12 cellular contexts compared by ENCODE assay signal in the genomic region with DNA sequence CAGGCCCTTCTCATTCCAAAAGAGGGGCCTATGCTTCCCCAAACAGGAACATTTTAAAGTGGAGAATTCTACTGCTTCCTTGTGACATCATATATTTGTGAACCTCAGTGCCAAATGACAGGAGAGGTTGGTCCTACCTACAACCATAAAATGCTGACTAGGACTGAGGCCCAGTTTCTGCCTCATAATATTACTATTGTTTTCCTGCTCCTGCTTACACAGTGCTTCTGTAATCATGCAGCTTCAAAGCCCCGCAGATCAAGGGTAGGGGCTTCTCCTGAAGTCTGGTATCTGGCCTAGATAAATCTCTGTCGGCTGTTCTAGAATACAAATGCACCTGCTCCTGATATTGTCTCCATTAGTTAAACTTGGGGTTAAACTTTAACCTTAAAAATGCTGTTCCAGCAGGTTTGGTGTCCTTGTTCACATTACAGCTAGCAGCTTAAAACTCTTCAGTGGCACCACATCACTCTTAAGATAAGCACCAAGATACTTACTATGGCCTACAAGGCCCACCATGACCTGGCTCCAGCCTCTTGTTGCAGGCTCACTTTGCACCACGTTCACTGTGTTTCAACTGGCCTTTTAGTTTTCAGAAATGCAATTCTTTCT.
"Had no signal": no experiment of that assay in that cellular context is flagged by ENCODE, and none has a peak within 500 bp of the region (broad histone marks: within the 10 kb centered on the region; RNA-seq: fewer than 3 reads in every experiment).

No MANE protein-coding gene starts in this region.

- ATAC-seq: activated CD8-positive, alpha-beta T cell treated with anti-CD3 and anti-CD28 coated beads for 36 hours; activated T-cell treated with anti-CD3 and anti-CD28 coated beads, Interleukin-2, amount 50 U/mL, for 72 hours; foreskin keratinocyte; natural killer cell; stimulated activated naive CD8-positive, alpha-beta T cell treated with anti-CD3 and anti-CD28 coated beads, Interleukin-15, Interleukin-2, amounts not matched to agents 100 U/mL and 50 U/mL, for 24 hours had no signal

- H3K27ac ChIP-seq: foreskin keratinocyte, suprapubic skin had no signal

- H3K27me3 ChIP-seq: foreskin keratinocyte, suprapubic skin had no signal

- H3K4me3 ChIP-seq: suprapubic skin had no signal

- H3K36me3 ChIP-seq: suprapubic skin had no signal

- DNase-seq: activated CD8-positive, alpha-beta memory T cell treated with anti-CD3 and anti-CD28 coated beads, Interleukin-2, amount 50 U/mL, for 4 hours; activated CD8-positive, alpha-beta T cell treated with anti-CD3 and anti-CD28 coated beads for 36 hours; activated gamma-delta T cell treated with Interleukin-2 at 50 U/mL for 16 hours; activated naive CD8-positive, alpha-beta T cell treated with anti-CD3 and anti-CD28 coated beads, Interleukin-2, amount 10 ng/mL, durations not matched to agents 7 days and 5 days; activated T-cell treated with anti-CD3 and anti-CD28 coated beads, Interleukin-2, amount 50 U/mL, for 72 hours; anterior cingulate cortex; foreskin keratinocyte; natural killer cell; occipital lobe; stimulated activated CD4-positive, alpha-beta T cell treated with anti-CD3 and anti-CD28 coated beads, Interleukin-2, amount 100 ng/mL, for 48 hours; stimulated activated naive CD8-positive, alpha-beta T cell treated with anti-CD3 and anti-CD28 coated beads, Interleukin-15, Interleukin-2, amounts not matched to agents 100 U/mL and 50 U/mL, for 24 hours had no signal

- H3K9me3 ChIP-seq: suprapubic skin had no signal

- H3K4me1 ChIP-seq: foreskin keratinocyte, suprapubic skin had no signal
